Comparison of ENCODE assay signal across 9 cellular contexts in genomic region chr20:1946762-1947534, GRCh38. TPM values are rescaled to one million over a fixed set of nuclear protein-coding genes. Genes with fewer than 3 reads are reported as not detected.
DNase-seq lines count a peak whose midpoint lies in the region; FAIRE-seq and TF ChIP-seq lines count a peak whose summit lies in the region.
"Had no signal": no experiment of that assay in that cellular context is flagged by ENCODE, and none has a peak within 500 bp of the region (broad histone marks: within the 10 kb centered on the region; RNA-seq: fewer than 3 reads in every experiment).

No MANE protein-coding gene starts in this region.

- 4% methylated on average over 39 of the region's 39 CpGs for whole genome bisulfite sequencing in HUES64
- WGBS in sigmoid colon, 2 donors = 7 to 20% methylated on average over 39 of the region's 39 CpGs

- H3K4me1 Mint-ChIP-seq in immature natural killer cell = no peaks in the 10 kb centered on the region

- peak overlapping the region; percentile 52 for H3K4me3 ChIP-seq in HUES64 (ENCODE audit: low read length)
- peak overlapping the region; percentile 1 for H3K4me3 ChIP-seq in bronchial epithelial cell (ENCODE audit: low read depth, low read length)
- peak overlapping the region; percentile 10 to 41 (median 36) for H3K4me3 ChIP-seq in sigmoid colon

- H3K27ac Mint-ChIP-seq in immature natural killer cell = no peak overlapping the region

- H3K36me3 ChIP-seq in HUES64 (ENCODE audit: insufficient read depth, low read length) (no peaks in the 10 kb centered on the region), bronchial epithelial cell (ENCODE audit: control insufficient read depth, insufficient read depth, low read length) (no peaks in the 10 kb centered on the region), sigmoid colon (no peaks in the 10 kb centered on the region)

- H3K36me3 Mint-ChIP-seq in immature natural killer cell = no peaks in the 10 kb centered on the region

- no peaks in the 10 kb centered on the region for H3K9me3 Mint-ChIP-seq in immature natural killer cell

- H3K27ac ChIP-seq in HUES64 (ENCODE audit: low read depth, low read length) = peak overlapping the region; percentile 64; the same call in 1 of the 2 replicates
- H3K27ac ChIP-seq in sigmoid colon = peak overlapping the region in 3 of 4 donors; percentile 55 to 70 (median 63)

- no peak for FAIRE-seq in bronchial epithelial cell (lab: Jason Lieb, UNC)

- H3K27me3 Mint-ChIP-seq in immature natural killer cell (ENCODE audit: low read depth in 3 of 3) = peaks cover 7 to 18% (median 10%) of the 10 kb centered on the region in 3 donors

- TF ChIP-seq CTCF in bronchial epithelial cell (IDR thresholded peaks at IDR 0.05; ENCODE audit: insufficient read depth, low read length, severe bottlenecking) (no peak), sigmoid colon (IDR thresholded peaks at IDR 0.05) (no peak)

- TF ChIP-seq POLR2A in sigmoid colon (IDR thresholded peaks at IDR 0.05) = no peak

- H3K4me1 ChIP-seq in HUES64 (ENCODE audit: insufficient read depth, low read length) (peaks cover 46% of the 10 kb centered on the region), sigmoid colon (peaks cover 0 to 29% (median 19%) of the 10 kb centered on the region in 4 donors)

- no peak overlapping the region for H3K4me3 Mint-ChIP-seq in immature natural killer cell

- no peaks in the 10 kb centered on the region for H3K9me3 ChIP-seq in HUES64 (ENCODE audit: insufficient read depth, low read depth, low read length)
- H3K9me3 ChIP-seq in sigmoid colon = no peaks in the 10 kb centered on the region

- intact Hi-C loops in sigmoid colon (cut with DNase I) = loop anchor here (5.0 kb wide), 1 partner anchor 155 kb away; the partner anchor contains the start of gene STK35

- peak overlapping the region; percentile 43; the same call in 1 of the 2 replicates for H3K9ac ChIP-seq in HUES64 (ENCODE audit: low read depth, low read length)

- TF ChIP-seq EP300 in sigmoid colon (IDR thresholded peaks at IDR 0.05) = peak in 1 of 4 donors; percentile 1

- H3K27me3 ChIP-seq in HUES64 (ENCODE audit: insufficient read depth, low read length) (peaks cover 38% of the 10 kb centered on the region), bronchial epithelial cell (ENCODE audit: control insufficient read depth, insufficient read depth, low read length) (no peaks in the 10 kb centered on the region), sigmoid colon (no peaks in the 10 kb centered on the region)

- DNase-seq in bronchial epithelial cell (ENCODE audit: low read depth) (peak; percentile 71), iPS-NIHi7 (ENCODE audit: extremely low spot score) (peak; percentile 88), sigmoid colon (peak; percentile 76), immature natural killer cell (no peak), RKO (ENCODE audit: low spot score) (no peak)
- no peak for DNase-seq in stimulated activated CD8-positive, alpha-beta memory T cell treated with anti-CD3 and anti-CD28 coated beads, Interleukin-4, amount 100 ng/mL, for 48 hours
- DNase-seq in activated CD4-positive, alpha-beta T cell treated with anti-CD3 and anti-CD28 coated beads, Interleukin-2, amount 50 U/mL, for 1 hour = no peak
- DNase-seq: activated naive CD4-positive, alpha-beta T cell treated with Interleukin-2 at 50 U/mL for 16 hours had no signal

RNA-seq across cellular contexts. Expression of gene PDYN, which starts 46.9 kb away (rescaled TPM):
- 0.85 TPM for polyA plus RNA-seq in HUES64 (2013, experiment 1 of 2)
- 1.0 TPM for polyA plus RNA-seq in HUES64 (2013, experiment 2 of 2)
- not detected in 2 replicates for total RNA-seq in bronchial epithelial cell
- total RNA-seq in sigmoid colon = not detected
- not detected for polyA plus RNA-seq in sigmoid colon
- polyA plus RNA-seq in immature natural killer cell = not detected

RNA-seq across cellular contexts. Expression of gene SIRPA, which starts 51.7 kb away (rescaled TPM):
- polyA plus RNA-seq in HUES64 (2013, experiment 1 of 2) = 5.5 TPM
- polyA plus RNA-seq in HUES64 (2013, experiment 2 of 2) = 7.3 TPM
- total RNA-seq in bronchial epithelial cell (5.0 and 6.8 TPM in 2 replicates), sigmoid colon (10 to 100 TPM; 16.3 to 25.5 (median 21.5) TPM)
- polyA plus RNA-seq in sigmoid colon (10 to 100 TPM in 2 of 3 donors, 1 to 10 TPM in 1; 8.4 to 14.3 (median 12.5) TPM), immature natural killer cell (under 1 TPM in 2 of 3 donors, not detected in 1; 0.29 to 0.39 TPM)

Comparison
In these comparisons a context has a peak if more than half of its experiments do, and no peak if none do; other contexts are left out.
1. H3K4me3 ChIP-seq: peak in every context shown above with its lines; median percentile 52 in HUES64; 36 in sigmoid colon; 1 in bronchial epithelial cell.
2. DNase-seq: peak in bronchial epithelial cell (single experiment), iPS-NIHi7 (single experiment) and sigmoid colon (single experiment); none in immature natural killer cell (0 of 3), stimulated activated CD8-positive, alpha-beta memory T cell treated with anti-CD3 and anti-CD28 coated beads, Interleukin-4, amount 100 ng/mL, for 48 hours (single experiment), activated CD4-positive, alpha-beta T cell treated with anti-CD3 and anti-CD28 coated beads, Interleukin-2, amount 50 U/mL, for 1 hour (single experiment) and RKO (single experiment).